Comparison of ENCODE assay signal across 8 cellular contexts in genomic region chr5:170216262-170216864, GRCh38. TPM values are rescaled to one million over a fixed set of nuclear protein-coding genes. Genes with fewer than 3 reads are reported as not detected.
DNase-seq lines count a peak whose midpoint lies in the region; ATAC-seq and TF ChIP-seq lines count a peak whose summit lies in the region.

No MANE protein-coding gene starts in this region.

- peaks cover 2 to 9% (median 3%) of the 10 kb centered on the region in 5 experiments for H3K9me3 Mint-ChIP-seq in brain

- H3K27ac Mint-ChIP-seq in brain: peak overlapping the region in 2 of 5 experiments; percentile 32 to 72

- TF ChIP-seq CTCF in brain (conservative IDR thresholded peaks at IDR 0.05): peak; percentile 90
- peak; percentile 41 for TF ChIP-seq CTCF in lung (IDR thresholded peaks at IDR 0.05; ENCODE audit: control extremely low read depth, extremely low read depth)

- peak; percentile 18 for DNase-seq in DMS53 (lab: John Stamatoyannopoulos, UW)
- no peak for DNase-seq in DMS53 treated with DMSO at 0.1 percent for 48 hours (lab: John Stamatoyannopoulos, UW; ENCODE audit: unreplicated experiment)
- peak; percentile 62 for DNase-seq in NCI-H510A treated with DMSO at 0.1 percent for 48 hours (lab: John Stamatoyannopoulos, UW)
- no peak for DNase-seq in lung (ENCODE audit: low spot score)
- no peak for DNase-seq in NCI-H446 (lab: John Stamatoyannopoulos, UW)

- no peak overlapping the region for H3K4me3 ChIP-seq in lung

- H3K27ac ChIP-seq in lung (ENCODE audit: low read depth in 1 of 2, low read length in 1 of 2): no peak overlapping the region

- no peak for ATAC-seq in lung (ENCODE audit: insufficient read depth, low FRiP score)
- no peak for ATAC-seq in GM18505 (IDR thresholded peaks at IDR 0.05; ENCODE audit: unreplicated experiment)
- ATAC-seq in GM18861 (IDR thresholded peaks at IDR 0.05; ENCODE audit: unreplicated experiment): no peak

- no peaks in the 10 kb centered on the region for H3K4me1 ChIP-seq in lung (ENCODE audit: control insufficient read depth in 2 of 2, insufficient read depth in 2 of 2, low read length in 2 of 2)

- H3K9me3 ChIP-seq in lung (ENCODE audit: control insufficient read depth in 2 of 2, insufficient read depth in 1 of 2, low read length in 1 of 2): peaks cover 0 to 1% of the 10 kb centered on the region in 2 donors

- no peaks in the 10 kb centered on the region for H3K36me3 ChIP-seq in lung (ENCODE audit: control insufficient read depth in 2 of 2, insufficient read depth in 2 of 2, low read length in 2 of 2)

- TF ChIP-seq POLR2A in GM18505 (IDR thresholded peaks at IDR 0.05; ENCODE audit: borderline replicate concordance, extremely low read depth, insufficient read depth, insufficient read length): no peak

- peaks cover 24% of the 10 kb centered on the region for H3K4me1 Mint-ChIP-seq in brain

- no peaks in the 10 kb centered on the region for H3K36me3 Mint-ChIP-seq in brain

- H3K4me3 Mint-ChIP-seq in brain: no peak overlapping the region

- H3K27me3 ChIP-seq in lung (ENCODE audit: control insufficient read depth, insufficient read depth): no peaks in the 10 kb centered on the region

- peaks cover 26% of the 10 kb centered on the region for H3K27me3 Mint-ChIP-seq in brain

RNA-seq across cellular contexts. Expression of gene C5orf58, which starts 16.4 kb away (rescaled TPM):
- polyA plus RNA-seq in brain (ENCODE audit: insufficient read depth, low read depth, low replicate concordance): not detected
- not detected for total RNA-seq in lung
- polyA plus RNA-seq in lung: under 1 TPM in 1 of 2 donors, not detected in 1; 0.05 TPM

Comparison
In these comparisons a context has a peak if more than half of its experiments do, and no peak if none do; other contexts are left out.
1. DNase-seq: peak in DMS53 (single experiment) and NCI-H510A treated with DMSO at 0.1 percent for 48 hours (single experiment); none in DMS53 treated with DMSO at 0.1 percent for 48 hours (single experiment), lung (single experiment) and NCI-H446 (0 of 2).